Comparison of ENCODE assay signal across 2 cellular contexts in genomic region chr6:127475823-127476176, GRCh38.
TF ChIP-seq lines count a peak whose summit lies in the region.

No MANE protein-coding gene starts in this region.

TF ChIP-seq in HepG2, 621 proteins besides CTCF, POLR2A, EP300 and RAD21:
- TF ChIP-seq TRAFD1 (CRISPR knock-in tag; IDR thresholded peaks at IDR 0.05; ENCODE audit: borderline replicate concordance) (no peak), ATF1 (CRISPR knock-in tag; IDR thresholded peaks at IDR 0.05) (no peak), ZNF367 (CRISPR knock-in tag; IDR thresholded peaks at IDR 0.05; ENCODE audit: borderline replicate concordance) (no peak), DNMT1 (CRISPR knock-in tag; IDR thresholded peaks at IDR 0.05) (peak; percentile 2; the same call in 1 of the 2 replicates)
TF ChIP-seq in HepG2: peak in this region for 1.

TF ChIP-seq in WTC11, 78 proteins besides CTCF, POLR2A, EP300 and RAD21 (continued from another document):
- TF ChIP-seq, protein P1, sequence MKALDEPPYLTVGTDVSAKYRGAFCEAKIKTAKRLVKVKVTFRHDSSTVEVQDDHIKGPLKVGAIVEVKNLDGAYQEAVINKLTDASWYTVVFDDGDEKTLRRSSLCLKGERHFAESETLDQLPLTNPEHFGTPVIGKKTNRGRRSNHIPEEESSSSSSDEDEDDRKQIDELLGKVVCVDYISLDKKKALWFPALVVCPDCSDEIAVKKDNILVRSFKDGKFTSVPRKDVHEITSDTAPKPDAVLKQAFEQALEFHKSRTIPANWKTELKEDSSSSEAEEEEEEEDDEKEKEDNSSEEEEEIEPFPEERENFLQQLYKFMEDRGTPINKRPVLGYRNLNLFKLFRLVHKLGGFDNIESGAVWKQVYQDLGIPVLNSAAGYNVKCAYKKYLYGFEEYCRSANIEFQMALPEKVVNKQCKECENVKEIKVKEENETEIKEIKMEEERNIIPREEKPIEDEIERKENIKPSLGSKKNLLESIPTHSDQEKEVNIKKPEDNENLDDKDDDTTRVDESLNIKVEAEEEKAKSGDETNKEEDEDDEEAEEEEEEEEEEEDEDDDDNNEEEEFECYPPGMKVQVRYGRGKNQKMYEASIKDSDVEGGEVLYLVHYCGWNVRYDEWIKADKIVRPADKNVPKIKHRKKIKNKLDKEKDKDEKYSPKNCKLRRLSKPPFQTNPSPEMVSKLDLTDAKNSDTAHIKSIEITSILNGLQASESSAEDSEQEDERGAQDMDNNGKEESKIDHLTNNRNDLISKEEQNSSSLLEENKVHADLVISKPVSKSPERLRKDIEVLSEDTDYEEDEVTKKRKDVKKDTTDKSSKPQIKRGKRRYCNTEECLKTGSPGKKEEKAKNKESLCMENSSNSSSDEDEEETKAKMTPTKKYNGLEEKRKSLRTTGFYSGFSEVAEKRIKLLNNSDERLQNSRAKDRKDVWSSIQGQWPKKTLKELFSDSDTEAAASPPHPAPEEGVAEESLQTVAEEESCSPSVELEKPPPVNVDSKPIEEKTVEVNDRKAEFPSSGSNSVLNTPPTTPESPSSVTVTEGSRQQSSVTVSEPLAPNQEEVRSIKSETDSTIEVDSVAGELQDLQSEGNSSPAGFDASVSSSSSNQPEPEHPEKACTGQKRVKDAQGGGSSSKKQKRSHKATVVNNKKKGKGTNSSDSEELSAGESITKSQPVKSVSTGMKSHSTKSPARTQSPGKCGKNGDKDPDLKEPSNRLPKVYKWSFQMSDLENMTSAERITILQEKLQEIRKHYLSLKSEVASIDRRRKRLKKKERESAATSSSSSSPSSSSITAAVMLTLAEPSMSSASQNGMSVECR (CRISPR knock-in tag; IDR thresholded peaks at IDR 0.05; ENCODE audit: borderline replicate concordance) = no peak
- TF ChIP-seq, protein P2, sequence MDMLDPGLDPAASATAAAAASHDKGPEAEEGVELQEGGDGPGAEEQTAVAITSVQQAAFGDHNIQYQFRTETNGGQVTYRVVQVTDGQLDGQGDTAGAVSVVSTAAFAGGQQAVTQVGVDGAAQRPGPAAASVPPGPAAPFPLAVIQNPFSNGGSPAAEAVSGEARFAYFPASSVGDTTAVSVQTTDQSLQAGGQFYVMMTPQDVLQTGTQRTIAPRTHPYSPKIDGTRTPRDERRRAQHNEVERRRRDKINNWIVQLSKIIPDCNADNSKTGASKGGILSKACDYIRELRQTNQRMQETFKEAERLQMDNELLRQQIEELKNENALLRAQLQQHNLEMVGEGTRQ (CRISPR knock-in tag; IDR thresholded peaks at IDR 0.05) = no peak
- TF ChIP-seq TEAD1 (CRISPR knock-in tag; IDR thresholded peaks at IDR 0.05) (no peak), ZBTB43 (CRISPR knock-in tag; IDR thresholded peaks at IDR 0.05) (no peak), ZSCAN18 (CRISPR knock-in tag; IDR thresholded peaks at IDR 0.05) (no peak), ZBTB21 (CRISPR knock-in tag; IDR thresholded peaks at IDR 0.05; ENCODE audit: borderline replicate concordance) (no peak), NFE2L1 (CRISPR knock-in tag; IDR thresholded peaks at IDR 0.05) (no peak), OVOL2 (CRISPR knock-in tag; IDR thresholded peaks at IDR 0.05; ENCODE audit: borderline replicate concordance) (no peak), FOXP1 (CRISPR knock-in tag; IDR thresholded peaks at IDR 0.05; ENCODE audit: borderline replicate concordance) (no peak), NR1H2 (CRISPR knock-in tag; IDR thresholded peaks at IDR 0.05) (no peak), NR3C1 (CRISPR knock-in tag; conservative IDR thresholded peaks at IDR 0.05; ENCODE audit: low read depth) (no peak), FOXK1 (CRISPR knock-in tag; IDR thresholded peaks at IDR 0.05) (no peak), FOXJ3 (CRISPR knock-in tag; IDR thresholded peaks at IDR 0.05; ENCODE audit: borderline replicate concordance) (no peak), ZNF121 (CRISPR knock-in tag; IDR thresholded peaks at IDR 0.05) (no peak)
- TF ChIP-seq, protein P3, sequence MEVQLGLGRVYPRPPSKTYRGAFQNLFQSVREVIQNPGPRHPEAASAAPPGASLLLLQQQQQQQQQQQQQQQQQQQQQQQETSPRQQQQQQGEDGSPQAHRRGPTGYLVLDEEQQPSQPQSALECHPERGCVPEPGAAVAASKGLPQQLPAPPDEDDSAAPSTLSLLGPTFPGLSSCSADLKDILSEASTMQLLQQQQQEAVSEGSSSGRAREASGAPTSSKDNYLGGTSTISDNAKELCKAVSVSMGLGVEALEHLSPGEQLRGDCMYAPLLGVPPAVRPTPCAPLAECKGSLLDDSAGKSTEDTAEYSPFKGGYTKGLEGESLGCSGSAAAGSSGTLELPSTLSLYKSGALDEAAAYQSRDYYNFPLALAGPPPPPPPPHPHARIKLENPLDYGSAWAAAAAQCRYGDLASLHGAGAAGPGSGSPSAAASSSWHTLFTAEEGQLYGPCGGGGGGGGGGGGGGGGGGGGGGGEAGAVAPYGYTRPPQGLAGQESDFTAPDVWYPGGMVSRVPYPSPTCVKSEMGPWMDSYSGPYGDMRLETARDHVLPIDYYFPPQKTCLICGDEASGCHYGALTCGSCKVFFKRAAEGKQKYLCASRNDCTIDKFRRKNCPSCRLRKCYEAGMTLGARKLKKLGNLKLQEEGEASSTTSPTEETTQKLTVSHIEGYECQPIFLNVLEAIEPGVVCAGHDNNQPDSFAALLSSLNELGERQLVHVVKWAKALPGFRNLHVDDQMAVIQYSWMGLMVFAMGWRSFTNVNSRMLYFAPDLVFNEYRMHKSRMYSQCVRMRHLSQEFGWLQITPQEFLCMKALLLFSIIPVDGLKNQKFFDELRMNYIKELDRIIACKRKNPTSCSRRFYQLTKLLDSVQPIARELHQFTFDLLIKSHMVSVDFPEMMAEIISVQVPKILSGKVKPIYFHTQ (CRISPR knock-in tag; IDR thresholded peaks at IDR 0.05) = no peak
- TF ChIP-seq, protein P4, sequence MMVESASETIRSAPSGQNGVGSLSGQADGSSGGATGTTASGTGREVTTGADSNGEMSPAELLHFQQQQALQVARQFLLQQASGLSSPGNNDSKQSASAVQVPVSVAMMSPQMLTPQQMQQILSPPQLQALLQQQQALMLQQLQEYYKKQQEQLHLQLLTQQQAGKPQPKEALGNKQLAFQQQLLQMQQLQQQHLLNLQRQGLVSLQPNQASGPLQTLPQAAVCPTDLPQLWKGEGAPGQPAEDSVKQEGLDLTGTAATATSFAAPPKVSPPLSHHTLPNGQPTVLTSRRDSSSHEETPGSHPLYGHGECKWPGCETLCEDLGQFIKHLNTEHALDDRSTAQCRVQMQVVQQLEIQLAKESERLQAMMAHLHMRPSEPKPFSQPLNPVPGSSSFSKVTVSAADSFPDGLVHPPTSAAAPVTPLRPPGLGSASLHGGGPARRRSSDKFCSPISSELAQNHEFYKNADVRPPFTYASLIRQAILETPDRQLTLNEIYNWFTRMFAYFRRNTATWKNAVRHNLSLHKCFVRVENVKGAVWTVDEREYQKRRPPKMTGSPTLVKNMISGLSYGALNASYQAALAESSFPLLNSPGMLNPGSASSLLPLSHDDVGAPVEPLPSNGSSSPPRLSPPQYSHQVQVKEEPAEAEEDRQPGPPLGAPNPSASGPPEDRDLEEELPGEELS (CRISPR knock-in tag; IDR thresholded peaks at IDR 0.05) = no peak
- TF ChIP-seq, protein P5, sequence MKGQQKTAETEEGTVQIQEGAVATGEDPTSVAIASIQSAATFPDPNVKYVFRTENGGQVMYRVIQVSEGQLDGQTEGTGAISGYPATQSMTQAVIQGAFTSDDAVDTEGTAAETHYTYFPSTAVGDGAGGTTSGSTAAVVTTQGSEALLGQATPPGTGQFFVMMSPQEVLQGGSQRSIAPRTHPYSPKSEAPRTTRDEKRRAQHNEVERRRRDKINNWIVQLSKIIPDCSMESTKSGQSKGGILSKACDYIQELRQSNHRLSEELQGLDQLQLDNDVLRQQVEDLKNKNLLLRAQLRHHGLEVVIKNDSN (CRISPR knock-in tag; IDR thresholded peaks at IDR 0.05) = no peak
- TF ChIP-seq, protein P6, sequence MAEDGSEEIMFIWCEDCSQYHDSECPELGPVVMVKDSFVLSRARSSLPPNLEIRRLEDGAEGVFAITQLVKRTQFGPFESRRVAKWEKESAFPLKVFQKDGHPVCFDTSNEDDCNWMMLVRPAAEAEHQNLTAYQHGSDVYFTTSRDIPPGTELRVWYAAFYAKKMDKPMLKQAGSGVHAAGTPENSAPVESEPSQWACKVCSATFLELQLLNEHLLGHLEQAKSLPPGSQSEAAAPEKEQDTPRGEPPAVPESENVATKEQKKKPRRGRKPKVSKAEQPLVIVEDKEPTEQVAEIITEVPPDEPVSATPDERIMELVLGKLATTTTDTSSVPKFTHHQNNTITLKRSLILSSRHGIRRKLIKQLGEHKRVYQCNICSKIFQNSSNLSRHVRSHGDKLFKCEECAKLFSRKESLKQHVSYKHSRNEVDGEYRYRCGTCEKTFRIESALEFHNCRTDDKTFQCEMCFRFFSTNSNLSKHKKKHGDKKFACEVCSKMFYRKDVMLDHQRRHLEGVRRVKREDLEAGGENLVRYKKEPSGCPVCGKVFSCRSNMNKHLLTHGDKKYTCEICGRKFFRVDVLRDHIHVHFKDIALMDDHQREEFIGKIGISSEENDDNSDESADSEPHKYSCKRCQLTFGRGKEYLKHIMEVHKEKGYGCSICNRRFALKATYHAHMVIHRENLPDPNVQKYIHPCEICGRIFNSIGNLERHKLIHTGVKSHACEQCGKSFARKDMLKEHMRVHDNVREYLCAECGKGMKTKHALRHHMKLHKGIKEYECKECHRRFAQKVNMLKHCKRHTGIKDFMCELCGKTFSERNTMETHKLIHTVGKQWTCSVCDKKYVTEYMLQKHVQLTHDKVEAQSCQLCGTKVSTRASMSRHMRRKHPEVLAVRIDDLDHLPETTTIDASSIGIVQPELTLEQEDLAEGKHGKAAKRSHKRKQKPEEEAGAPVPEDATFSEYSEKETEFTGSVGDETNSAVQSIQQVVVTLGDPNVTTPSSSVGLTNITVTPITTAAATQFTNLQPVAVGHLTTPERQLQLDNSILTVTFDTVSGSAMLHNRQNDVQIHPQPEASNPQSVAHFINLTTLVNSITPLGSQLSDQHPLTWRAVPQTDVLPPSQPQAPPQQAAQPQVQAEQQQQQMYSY (CRISPR knock-in tag; IDR thresholded peaks at IDR 0.05) = no peak
- TF ChIP-seq, protein P7, sequence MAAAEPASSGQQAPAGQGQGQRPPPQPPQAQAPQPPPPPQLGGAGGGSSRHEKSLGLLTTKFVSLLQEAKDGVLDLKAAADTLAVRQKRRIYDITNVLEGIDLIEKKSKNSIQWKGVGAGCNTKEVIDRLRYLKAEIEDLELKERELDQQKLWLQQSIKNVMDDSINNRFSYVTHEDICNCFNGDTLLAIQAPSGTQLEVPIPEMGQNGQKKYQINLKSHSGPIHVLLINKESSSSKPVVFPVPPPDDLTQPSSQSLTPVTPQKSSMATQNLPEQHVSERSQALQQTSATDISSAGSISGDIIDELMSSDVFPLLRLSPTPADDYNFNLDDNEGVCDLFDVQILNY (CRISPR knock-in tag; IDR thresholded peaks at IDR 0.05) = no peak
